ENCODE assay signal across 8 cellular contexts in the genomic region with DNA sequence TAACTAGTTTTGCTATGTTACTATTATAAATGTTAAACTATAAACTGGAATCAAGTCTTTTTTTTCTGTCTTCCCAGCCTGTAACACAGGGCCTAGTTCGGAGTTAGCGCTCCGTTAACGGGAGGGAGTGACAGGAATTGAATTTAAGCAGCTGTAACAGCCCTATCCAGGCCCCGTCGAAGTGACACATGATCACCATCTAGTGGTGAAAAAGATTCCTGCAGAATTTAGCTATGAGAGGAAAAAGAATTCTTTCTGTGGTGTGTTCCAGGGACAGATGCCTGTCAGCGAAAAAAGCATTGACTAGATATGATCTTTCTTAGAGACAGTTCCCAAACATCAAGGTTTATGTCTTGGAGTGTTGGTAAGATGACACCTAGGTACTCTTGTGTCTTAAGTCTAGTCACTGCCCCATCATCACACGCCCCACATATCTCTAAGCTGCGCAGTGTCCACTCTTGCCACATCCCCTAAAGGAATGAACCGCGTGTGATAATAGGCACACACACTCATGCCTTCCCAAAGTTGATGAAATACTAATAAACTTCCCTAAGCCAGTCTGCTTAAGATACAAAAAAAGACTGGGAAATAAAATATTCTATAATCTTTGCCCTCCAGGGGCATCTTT. TPM values are rescaled to one million over a fixed set of nuclear protein-coding genes. Genes with fewer than 3 reads are reported as not detected.
A peak's percentile ranks its signal among the peaks of the same experiment; 100 is the strongest.
DNase-seq lines count a peak whose midpoint lies in the region; ATAC-seq and TF ChIP-seq lines count a peak whose summit lies in the region.

No MANE protein-coding gene starts in this region.

- peak; percentile 71 for TF ChIP-seq CTCF in CD14-positive monocyte (IDR thresholded peaks at IDR 0.05)
- peak; percentile 31 to 76 (median 63) for TF ChIP-seq CTCF in gastrocnemius medialis (IDR thresholded peaks at IDR 0.05 in 4 of 5, conservative IDR thresholded peaks at IDR 0.05 in 1 of 5)

- TF ChIP-seq POLR2A in gastrocnemius medialis (IDR thresholded peaks at IDR 0.05) = no peak

- H3K9me3 ChIP-seq in KOPT-K1 (ENCODE audit: insufficient read depth, low read length, poor library complexity, severe bottlenecking) (peaks cover 9% of the 10 kb centered on the region), gastrocnemius medialis (no peaks in the 10 kb centered on the region)

- in situ Hi-C loops in gastrocnemius medialis (cut with MboI; ENCODE audit: low sequenced_read_pairs in 4 of 4) = no loop called here

- H3K4me1 Mint-ChIP-seq in CD14-positive monocyte = peaks cover 43% of the 10 kb centered on the region

- H3K4me1 ChIP-seq in gastrocnemius medialis = no peaks in the 10 kb centered on the region

- H3K36me3 ChIP-seq in KOPT-K1 (ENCODE audit: insufficient read depth, low read length) (no peaks in the 10 kb centered on the region), gastrocnemius medialis (no peaks in the 10 kb centered on the region)

- no peak overlapping the region for H3K27ac Mint-ChIP-seq in CD14-positive monocyte

- intact Hi-C loops in CD14-positive monocyte (cut with micrococcal nuclease) = loop anchor here in 1 of 2 donors (5.0 kb wide), 1 partner anchor 37 kb away; no protein-coding TSS in a partner anchor
- intact Hi-C loops in left ventricle myocardium superior (cut with micrococcal nuclease) = no loop called here
- intact Hi-C loops in gastrocnemius medialis (cut with DNase I; ENCODE audit: low total_unique reads) = no loop called here

- no peaks in the 10 kb centered on the region for H3K36me3 Mint-ChIP-seq in CD14-positive monocyte

- H3K4me3 Mint-ChIP-seq in CD14-positive monocyte = peak overlapping the region; percentile 34 to 90

- peaks cover 0 to 6% (median 0%) of the 10 kb centered on the region in 3 donors for H3K27me3 Mint-ChIP-seq in CD14-positive monocyte (ENCODE audit: low read depth in 3 of 3)

- peak overlapping the region; percentile 45 for H3K27ac ChIP-seq in KOPT-K1 (ENCODE audit: low read depth, low read length, poor library complexity, severe bottlenecking)
- H3K27ac ChIP-seq in gastrocnemius medialis = peak overlapping the region in 2 of 4 donors; percentile 3 to 43

- peaks cover 0 to 7% (median 0%) of the 10 kb centered on the region in 3 donors for H3K27me3 ChIP-seq in gastrocnemius medialis

- peaks cover 0 to 4% (median 0%) of the 10 kb centered on the region in 7 donors for H3K9me3 Mint-ChIP-seq in CD14-positive monocyte

- DNase-seq in CD14-positive monocyte (ENCODE audit: low spot score) (no peak), RPMI7951 (ENCODE audit: low read depth) (peak; percentile 43), amniotic epithelial cell (ENCODE audit: low read depth) (peak; percentile 43), left ventricle myocardium superior (no peak), gastrocnemius medialis (no peak)

- H3K4me3 ChIP-seq in gastrocnemius medialis = no peak overlapping the region

- peak; percentile 57 for ATAC-seq in GM18517 (IDR thresholded peaks at IDR 0.05; ENCODE audit: unreplicated experiment)
- peak; percentile 62 for ATAC-seq in left ventricle myocardium superior
- ATAC-seq in gastrocnemius medialis = peak; percentile 76 to 82
- no peak for ATAC-seq in HG03457 (IDR thresholded peaks at IDR 0.05; ENCODE audit: unreplicated experiment)

RNA-seq across cellular contexts. Expression of gene GAB3, which starts 2.1 kb away (rescaled TPM):
- 1 to 10 TPM; 6.2 to 9.5 TPM for polyA plus RNA-seq in CD14-positive monocyte
- total RNA-seq in RPMI7951 (2014; rRNA removed; shearing (Covaris generic)) = under 0.01 and 0.24 TPM in 2 replicates
- total RNA-seq in left ventricle myocardium superior (14.1 TPM), gastrocnemius medialis (1 to 10 TPM in 3 of 4 donors, under 1 TPM in 1; 0.92 to 2.2 (median 1.1) TPM)

RNA-seq across cellular contexts. Expression of gene DKC1, which starts 13.8 kb away (rescaled TPM):
- polyA plus RNA-seq in CD14-positive monocyte = 10 to 100 TPM; 14.1 to 17.0 TPM
- 27.9 and 29.7 TPM in 2 replicates for total RNA-seq in RPMI7951 (2014; rRNA removed; shearing (Covaris generic))
- total RNA-seq in left ventricle myocardium superior (24.1 TPM), gastrocnemius medialis (10 to 100 TPM; 17.8 to 34.1 (median 21.7) TPM)

RNA-seq across cellular contexts. Expression of gene MPP1, which starts 56.5 kb away (rescaled TPM):
- polyA plus RNA-seq in CD14-positive monocyte = 100 to 1,000 TPM; 120 to 135 TPM
- total RNA-seq in RPMI7951 (2014; rRNA removed; shearing (Covaris generic)) = 13.8 and 14.3 TPM in 2 replicates
- total RNA-seq in left ventricle myocardium superior (36.3 TPM), gastrocnemius medialis (10 to 100 TPM; 11.3 to 19.9 (median 15.9) TPM)

Comparison
In these comparisons a context has a peak if more than half of its experiments do, and no peak if none do; other contexts are left out.
1. DNase-seq: peak in RPMI7951 (single experiment) and amniotic epithelial cell (single experiment); none in CD14-positive monocyte (single experiment), left ventricle myocardium superior (single experiment) and gastrocnemius medialis (0 of 2).